ENCODE assay signal across 8 cellular contexts in genomic region chr9:133144142-133144886, GRCh38. TPM values are rescaled to one million over a fixed set of nuclear protein-coding genes. Genes with fewer than 3 reads are reported as not detected.
A peak's percentile ranks its signal among the peaks of the same experiment; 100 is the strongest.
DNase-seq lines count a peak whose midpoint lies in the region; ATAC-seq and TF ChIP-seq lines count a peak whose summit lies in the region.

No MANE protein-coding gene starts in this region.

- DNase-seq in COR-L47 (lab: John Stamatoyannopoulos, UW) (peak; percentile 67), SKM-1 (lab: John Stamatoyannopoulos, UW; ENCODE audit: unreplicated experiment) (peak; percentile 28), cardiac septum (ENCODE audit: low spot score) (peak; percentile 85), prostate gland (ENCODE audit: low spot score) (peak; percentile 47)

- intact Hi-C loops in cardiac septum (cut with DNase I) (no loop called here), prostate gland (cut with DNase I) (loop anchor here (2.0 kb wide), 1 partner anchor 24 kb away; the partner anchor contains the start of gene RALGDS)

- H3K9me3 ChIP-seq in prostate gland: no peaks in the 10 kb centered on the region

- H3K36me3 ChIP-seq in KMS-11 (ENCODE audit: insufficient read depth) (no peaks in the 10 kb centered on the region), prostate gland (no peaks in the 10 kb centered on the region), urinary bladder (ENCODE audit: insufficient read depth) (no peaks in the 10 kb centered on the region)

- peak overlapping the region; percentile 56 for H3K27ac Mint-ChIP-seq in activated naive CD4-positive, alpha-beta T cell treated with anti-CD3 and anti-CD28 coated beads, Interleukin-2, amount 50 U/mL, for 24 hours

- peak; percentile 26 for ATAC-seq in GM21360 (IDR thresholded peaks at IDR 0.05; ENCODE audit: unreplicated experiment)

- H3K27ac ChIP-seq in KMS-11 (peak overlapping the region; percentile 71), prostate gland (no peak overlapping the region), urinary bladder (ENCODE audit: low read depth) (peak overlapping the region; percentile 69)

- no peaks in the 10 kb centered on the region for H3K36me3 Mint-ChIP-seq in activated naive CD4-positive, alpha-beta T cell treated with anti-CD3 and anti-CD28 coated beads, Interleukin-2, amount 50 U/mL, for 24 hours

- H3K27me3 Mint-ChIP-seq in activated naive CD4-positive, alpha-beta T cell treated with anti-CD3 and anti-CD28 coated beads, Interleukin-2, amount 50 U/mL, for 24 hours: no peaks in the 10 kb centered on the region

- peaks cover 37% of the 10 kb centered on the region for H3K79me2 ChIP-seq in KMS-11 (ENCODE audit: insufficient read depth, low read depth)

- 10% methylated on average over 44 of the region's 52 CpGs for WGBS in prostate gland
- 6% methylated on average over 52 of the region's 52 CpGs for WGBS in urinary bladder

- peak overlapping the region; percentile 92 for H3K4me2 ChIP-seq in KMS-11

- peak overlapping the region; percentile 32; the same call in 1 of the 2 replicates for H3K9ac ChIP-seq in KMS-11

- no peak overlapping the region for H2AFZ ChIP-seq in KMS-11 (ENCODE audit: low read depth)

- TF ChIP-seq CTCF in KMS-11 (conservative IDR thresholded peaks at IDR 0.05; ENCODE audit: low read depth, low read length) (peak; percentile 95), prostate gland (IDR thresholded peaks at IDR 0.05) (peak; percentile 96 to 99 (median 97))

- no peak overlapping the region for H3K4me3 ChIP-seq in KMS-11 (IDR thresholded peaks at IDR 0.05; ENCODE audit: insufficient read depth, low read depth, low read length)
- peak overlapping the region; percentile 14 to 21 for H3K4me3 ChIP-seq in prostate gland
- H3K4me3 ChIP-seq in urinary bladder (ENCODE audit: low read depth, low read length): no peak overlapping the region

- H3K4me3 Mint-ChIP-seq in activated naive CD4-positive, alpha-beta T cell treated with anti-CD3 and anti-CD28 coated beads, Interleukin-2, amount 50 U/mL, for 24 hours: peak overlapping the region; percentile 74

- H4K20me1 ChIP-seq in KMS-11 (ENCODE audit: insufficient read depth): no peaks in the 10 kb centered on the region

- peak; percentile 40 for TF ChIP-seq POLR2A in prostate gland (IDR thresholded peaks at IDR 0.05)

- peaks cover 30% of the 10 kb centered on the region for H3K4me1 ChIP-seq in KMS-11 (ENCODE audit: low read depth, poor library complexity, severe bottlenecking)
- H3K4me1 ChIP-seq in prostate gland (replicated peaks): peaks cover 9% of the 10 kb centered on the region
- no peaks in the 10 kb centered on the region for H3K4me1 ChIP-seq in urinary bladder (ENCODE audit: insufficient read depth)

- peaks cover 62% of the 10 kb centered on the region for H3K4me1 Mint-ChIP-seq in activated naive CD4-positive, alpha-beta T cell treated with anti-CD3 and anti-CD28 coated beads, Interleukin-2, amount 50 U/mL, for 24 hours

- H3K27me3 ChIP-seq in KMS-11 (ENCODE audit: insufficient read depth, low read depth): no peaks in the 10 kb centered on the region
- H3K27me3 ChIP-seq in prostate gland (replicated peaks; ENCODE audit: insufficient read depth): no peaks in the 10 kb centered on the region

- H3K9me3 Mint-ChIP-seq in activated naive CD4-positive, alpha-beta T cell treated with anti-CD3 and anti-CD28 coated beads, Interleukin-2, amount 50 U/mL, for 24 hours: no peaks in the 10 kb centered on the region

RNA-seq across cellular contexts. Expression of gene GBGT1, which starts 19.4 kb away (rescaled TPM):
- total RNA-seq in cardiac septum (4.6 TPM), prostate gland (10 to 100 TPM; 10.7 to 14.0 TPM), urinary bladder (5.8 TPM)
- 14.2 TPM for polyA plus RNA-seq in urinary bladder

RNA-seq across cellular contexts. Expression of gene RALGDS, which starts 23.3 kb away (rescaled TPM):
- 23.9 TPM for total RNA-seq in cardiac septum
- total RNA-seq in prostate gland: 10 to 100 TPM; 49.6 to 77.4 TPM
- 32.0 TPM for total RNA-seq in urinary bladder
- polyA plus RNA-seq in urinary bladder: 53.9 TPM

Comparison
In these comparisons a context has a peak if more than half of its experiments do, and no peak if none do; other contexts are left out.
1. DNase-seq: peak in every context shown above with its lines; median percentile 85 in cardiac septum; 67 in COR-L47; 47 in prostate gland; 28 in SKM-1.
2. H3K27ac ChIP-seq: peak in KMS-11 (single experiment) and urinary bladder (single experiment); none in prostate gland (0 of 2).
3. H3K4me3 ChIP-seq: peak in prostate gland (2 of 2); none in KMS-11 (single experiment) and urinary bladder (single experiment).